ENCODE assay signal across 10 cellular contexts in the genomic region with DNA sequence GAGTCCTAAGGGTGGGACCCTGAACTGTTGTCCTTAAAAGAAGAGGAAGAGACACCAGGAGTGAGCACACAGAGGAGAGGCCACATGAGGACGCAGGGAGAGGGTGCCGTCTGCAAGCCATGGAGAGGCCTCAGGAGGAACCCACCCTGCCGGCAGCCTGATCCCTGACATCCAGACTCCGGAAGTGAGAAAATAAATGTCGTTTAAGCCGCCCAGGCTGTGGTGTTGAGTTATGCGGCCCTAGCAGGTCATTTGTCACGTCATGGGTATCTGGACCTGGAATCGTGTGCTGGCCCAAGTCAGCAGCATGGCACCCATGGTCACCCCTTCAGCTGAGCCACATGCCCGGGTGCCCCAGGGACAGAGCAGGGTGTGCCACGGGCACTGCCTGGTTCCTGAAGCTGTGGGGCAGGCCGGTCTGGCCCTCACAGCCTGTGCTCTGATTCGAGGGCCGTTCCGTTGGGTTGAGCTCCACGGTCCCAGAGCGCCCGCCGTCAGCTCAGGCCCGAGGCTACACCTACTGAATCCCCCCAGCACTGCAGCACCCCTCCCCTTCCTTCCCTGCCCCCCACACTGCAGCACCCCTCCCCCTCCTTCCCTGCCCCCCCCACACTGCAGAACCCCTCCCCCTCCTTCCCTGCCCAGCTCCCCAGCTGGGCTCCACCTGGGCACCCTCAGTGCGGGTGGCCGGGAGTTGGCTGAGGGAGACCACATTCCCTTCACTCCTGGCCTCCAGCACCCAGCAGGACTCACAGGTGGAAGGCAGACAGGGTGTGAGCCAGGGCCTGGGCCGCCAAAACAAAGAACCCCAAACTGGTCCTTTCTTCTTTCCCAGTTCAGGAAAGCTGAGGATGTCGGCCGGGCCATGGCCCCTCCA. TPM values are rescaled to one million over a fixed set of nuclear protein-coding genes. Genes with fewer than 3 reads are reported as not detected.
DNase-seq lines count a peak whose midpoint lies in the region; ATAC-seq and TF ChIP-seq lines count a peak whose summit lies in the region.
"Had no signal": no experiment of that assay in that cellular context is flagged by ENCODE, and none has a peak within 500 bp of the region (broad histone marks: within the 10 kb centered on the region; RNA-seq: fewer than 3 reads in every experiment).

No MANE protein-coding gene starts in this region.

- H3K4me3 ChIP-seq in HL-60 (replicated peaks; ENCODE audit: insufficient read depth, low read length) (no peak overlapping the region), adipocyte (ENCODE audit: low read length) (no peak overlapping the region)
- H3K4me3 ChIP-seq: thyroid gland had no signal

- H3K27me3 ChIP-seq in CD4-positive, alpha-beta T cell (ENCODE audit: control insufficient read depth, insufficient read depth, low read length), result no peaks in the 10 kb centered on the region
- no peaks in the 10 kb centered on the region for H3K27me3 ChIP-seq in HL-60 (ENCODE audit: insufficient read depth, poor library complexity, severe bottlenecking)
- no peaks in the 10 kb centered on the region for H3K27me3 ChIP-seq in adipocyte (replicated peaks; ENCODE audit: control insufficient read depth, insufficient read depth, low read length)
- H3K27me3 ChIP-seq: thyroid gland had no signal

- no peak for DNase-seq in CD4-positive, alpha-beta T cell
- DNase-seq in HL-60 (ENCODE audit: low read depth in 1 of 2, low spot score in 1 of 2) (peak; percentile 69 to 71), adipocyte (ENCODE audit: low read depth) (peak; percentile 36), NCI-H446 treated with DMSO at 0.1 percent for 48 hours (lab: John Stamatoyannopoulos, UW) (no peak)
- DNase-seq in natural killer cell treated with Interleukin-12 subunit alpha and Interleukin-12 subunit beta and Interleukin-15 and Interleukin-18, amount 100 ng/mL, for 72 hours (ENCODE audit: low spot score), result no peak
- DNase-seq in activated naive CD4-positive, alpha-beta T cell treated with anti-CD3 and anti-CD28 coated beads, Interleukin-2, amount 50 U/mL, for 72 hours (ENCODE audit: low spot score in 2 of 2), result no peak
- DNase-seq: activated CD4-positive, alpha-beta T cell treated with anti-CD3 and anti-CD28 coated beads, Interleukin-2, amount 50 U/mL, for 48 hours; thyroid gland had no signal

- ATAC-seq in CD4-positive, alpha-beta T cell (ENCODE audit: poor library complexity), result no peak
- ATAC-seq in natural killer cell treated with Interleukin-12 subunit alpha and Interleukin-12 subunit beta and Interleukin-15 and Interleukin-18, amount 100 ng/mL, for 72 hours, result no peak
- ATAC-seq in GM19467 (IDR thresholded peaks at IDR 0.05; ENCODE audit: unreplicated experiment), result no peak
- no peak for ATAC-seq in GM18498 (IDR thresholded peaks at IDR 0.05; ENCODE audit: unreplicated experiment)
- ATAC-seq in activated naive CD4-positive, alpha-beta T cell treated with anti-CD3 and anti-CD28 coated beads, Interleukin-2, amount 50 U/mL, for 72 hours, result no peak

- H3K9me3 ChIP-seq in CD4-positive, alpha-beta T cell (ENCODE audit: control insufficient read depth, low read length), result no peaks in the 10 kb centered on the region
- no peaks in the 10 kb centered on the region for H3K9me3 ChIP-seq in adipocyte (ENCODE audit: control insufficient read depth, low read length)
- H3K9me3 ChIP-seq: thyroid gland had no signal

- intact Hi-C loops in CD4-positive, alpha-beta T cell (cut with DNase I, micrococcal nuclease), result no loop called here

- peaks cover 33% of the 10 kb centered on the region for H3K4me1 ChIP-seq in adipocyte (ENCODE audit: control insufficient read depth, insufficient read depth, low read length)

- no peak overlapping the region for H3K9ac ChIP-seq in adipocyte (ENCODE audit: low read length)

- no peaks in the 10 kb centered on the region for H3K36me3 ChIP-seq in adipocyte (ENCODE audit: control insufficient read depth, insufficient read depth, low read length, severe bottlenecking)
- H3K36me3 ChIP-seq: thyroid gland had no signal

- H3K27ac Mint-ChIP-seq in CD4-positive, alpha-beta T cell, result peak overlapping the region; percentile 88
- peak overlapping the region; percentile 92 to 93 for H3K27ac Mint-ChIP-seq in natural killer cell treated with Interleukin-12 subunit alpha and Interleukin-12 subunit beta and Interleukin-15 and Interleukin-18, amount 100 ng/mL, for 72 hours
- H3K27ac Mint-ChIP-seq in activated naive CD4-positive, alpha-beta T cell treated with anti-CD3 and anti-CD28 coated beads, Interleukin-2, amount 50 U/mL, for 72 hours, result no peak overlapping the region

- no peaks in the 10 kb centered on the region for H3K9me3 Mint-ChIP-seq in CD4-positive, alpha-beta T cell
- H3K9me3 Mint-ChIP-seq in natural killer cell treated with Interleukin-12 subunit alpha and Interleukin-12 subunit beta and Interleukin-15 and Interleukin-18, amount 100 ng/mL, for 72 hours, result no peaks in the 10 kb centered on the region
- H3K9me3 Mint-ChIP-seq in activated naive CD4-positive, alpha-beta T cell treated with anti-CD3 and anti-CD28 coated beads, Interleukin-2, amount 50 U/mL, for 72 hours, result no peaks in the 10 kb centered on the region

- H3K27me3 Mint-ChIP-seq in CD4-positive, alpha-beta T cell, result no peaks in the 10 kb centered on the region
- no peaks in the 10 kb centered on the region for H3K27me3 Mint-ChIP-seq in natural killer cell treated with Interleukin-12 subunit alpha and Interleukin-12 subunit beta and Interleukin-15 and Interleukin-18, amount 100 ng/mL, for 72 hours

- CTCF ChIA-PET in CD4-positive, alpha-beta T cell (lab: Charles Lee), result interaction anchor here (1.1 to 1.2 kb wide), 3 partner anchors 9 to 106 kb away, joined by 3 to 6 read pairs (median 6); no protein-coding TSS in a partner anchor

- H3K4me1 Mint-ChIP-seq in CD4-positive, alpha-beta T cell (ENCODE audit: low read depth), result peaks cover 37% of the 10 kb centered on the region
- H3K4me1 Mint-ChIP-seq in natural killer cell treated with Interleukin-12 subunit alpha and Interleukin-12 subunit beta and Interleukin-15 and Interleukin-18, amount 100 ng/mL, for 72 hours (ENCODE audit: low read depth in 2 of 2), result peaks cover 40 to 41% of the 10 kb centered on the region in 2 donors

- no peak overlapping the region for H3K27ac ChIP-seq in CD4-positive, alpha-beta T cell (ENCODE audit: low read depth, low read length)
- H3K27ac ChIP-seq in HL-60 (replicated peaks), result peak overlapping the region; percentile 97

- POLR2A ChIA-PET in CD4-positive, alpha-beta T cell (lab: Charles Lee), result interaction anchor here (1.0 to 2.2 kb wide), 2 partner anchors 9 to 13 kb away, joined by 3 to 5 read pairs; a partner anchor contains a TSS

- H3K36me3 Mint-ChIP-seq in CD4-positive, alpha-beta T cell (ENCODE audit: low read depth), result no peaks in the 10 kb centered on the region
- no peaks in the 10 kb centered on the region for H3K36me3 Mint-ChIP-seq in natural killer cell treated with Interleukin-12 subunit alpha and Interleukin-12 subunit beta and Interleukin-15 and Interleukin-18, amount 100 ng/mL, for 72 hours
- H3K36me3 Mint-ChIP-seq in activated naive CD4-positive, alpha-beta T cell treated with anti-CD3 and anti-CD28 coated beads, Interleukin-2, amount 50 U/mL, for 72 hours, result no peaks in the 10 kb centered on the region

- H3K4me3 Mint-ChIP-seq in CD4-positive, alpha-beta T cell, result peak overlapping the region; percentile 84
- H3K4me3 Mint-ChIP-seq in natural killer cell treated with Interleukin-12 subunit alpha and Interleukin-12 subunit beta and Interleukin-15 and Interleukin-18, amount 100 ng/mL, for 72 hours, result peak overlapping the region; percentile 68

- TF ChIP-seq CTCF in CD4-positive, alpha-beta T cell (IDR thresholded peaks at IDR 0.05), result no peak
- no peak for TF ChIP-seq CTCF in HL-60 (IDR thresholded peaks at IDR 0.05; ENCODE audit: insufficient read depth, low read length)

RNA-seq across cellular contexts. Expression of a gene that starts 2.7 kb away (rescaled TPM):
- 100 to 1,000 TPM; 129 to 135 TPM for total RNA-seq in CD4-positive, alpha-beta T cell
- total RNA-seq in natural killer cell treated with Interleukin-12 subunit alpha and Interleukin-12 subunit beta and Interleukin-15 and Interleukin-18, amount 100 ng/mL, for 72 hours, result 10 to 100 TPM; 34.0 to 82.2 TPM
- total RNA-seq in activated naive CD4-positive, alpha-beta T cell treated with anti-CD3 and anti-CD28 coated beads, Interleukin-2, amount 50 U/mL, for 72 hours, result 10 to 100 TPM; 34.6 to 51.3 TPM

RNA-seq across cellular contexts. Expression of a gene that starts 13.5 kb away (rescaled TPM):
- total RNA-seq in CD4-positive, alpha-beta T cell, result 10 to 100 TPM; 93.4 to 99.0 TPM
- total RNA-seq in natural killer cell treated with Interleukin-12 subunit alpha and Interleukin-12 subunit beta and Interleukin-15 and Interleukin-18, amount 100 ng/mL, for 72 hours, result 100 to 1,000 TPM; 241 to 534 TPM
- total RNA-seq in activated naive CD4-positive, alpha-beta T cell treated with anti-CD3 and anti-CD28 coated beads, Interleukin-2, amount 50 U/mL, for 72 hours, result 100 to 1,000 TPM in 1 of 2 donors, 1 to 10 TPM in 1; 8.6 to 197 TPM

RNA-seq across cellular contexts. Expression of a gene that starts 58.2 kb away (rescaled TPM):
- 100 to 1,000 TPM; 277 to 286 TPM for total RNA-seq in CD4-positive, alpha-beta T cell
- total RNA-seq in natural killer cell treated with Interleukin-12 subunit alpha and Interleukin-12 subunit beta and Interleukin-15 and Interleukin-18, amount 100 ng/mL, for 72 hours, result 100 to 1,000 TPM; 160 to 215 TPM
- total RNA-seq in activated naive CD4-positive, alpha-beta T cell treated with anti-CD3 and anti-CD28 coated beads, Interleukin-2, amount 50 U/mL, for 72 hours, result 100 to 1,000 TPM; 130 to 171 TPM

Comparison
In these comparisons a context has a peak if more than half of its experiments do, and no peak if none do; other contexts are left out.
1. DNase-seq: peak in HL-60 (2 of 2) and adipocyte (single experiment); none in CD4-positive, alpha-beta T cell (0 of 10), natural killer cell treated with Interleukin-12 subunit alpha and Interleukin-12 subunit beta and Interleukin-15 and Interleukin-18, amount 100 ng/mL, for 72 hours (single experiment), NCI-H446 treated with DMSO at 0.1 percent for 48 hours (single experiment) and activated naive CD4-positive, alpha-beta T cell treated with anti-CD3 and anti-CD28 coated beads, Interleukin-2, amount 50 U/mL, for 72 hours (0 of 2).
2. H3K27ac Mint-ChIP-seq: peak in CD4-positive, alpha-beta T cell (single experiment) and natural killer cell treated with Interleukin-12 subunit alpha and Interleukin-12 subunit beta and Interleukin-15 and Interleukin-18, amount 100 ng/mL, for 72 hours (2 of 2); none in activated naive CD4-positive, alpha-beta T cell treated with anti-CD3 and anti-CD28 coated beads, Interleukin-2, amount 50 U/mL, for 72 hours (0 of 2).